In the genomic region with DNA sequence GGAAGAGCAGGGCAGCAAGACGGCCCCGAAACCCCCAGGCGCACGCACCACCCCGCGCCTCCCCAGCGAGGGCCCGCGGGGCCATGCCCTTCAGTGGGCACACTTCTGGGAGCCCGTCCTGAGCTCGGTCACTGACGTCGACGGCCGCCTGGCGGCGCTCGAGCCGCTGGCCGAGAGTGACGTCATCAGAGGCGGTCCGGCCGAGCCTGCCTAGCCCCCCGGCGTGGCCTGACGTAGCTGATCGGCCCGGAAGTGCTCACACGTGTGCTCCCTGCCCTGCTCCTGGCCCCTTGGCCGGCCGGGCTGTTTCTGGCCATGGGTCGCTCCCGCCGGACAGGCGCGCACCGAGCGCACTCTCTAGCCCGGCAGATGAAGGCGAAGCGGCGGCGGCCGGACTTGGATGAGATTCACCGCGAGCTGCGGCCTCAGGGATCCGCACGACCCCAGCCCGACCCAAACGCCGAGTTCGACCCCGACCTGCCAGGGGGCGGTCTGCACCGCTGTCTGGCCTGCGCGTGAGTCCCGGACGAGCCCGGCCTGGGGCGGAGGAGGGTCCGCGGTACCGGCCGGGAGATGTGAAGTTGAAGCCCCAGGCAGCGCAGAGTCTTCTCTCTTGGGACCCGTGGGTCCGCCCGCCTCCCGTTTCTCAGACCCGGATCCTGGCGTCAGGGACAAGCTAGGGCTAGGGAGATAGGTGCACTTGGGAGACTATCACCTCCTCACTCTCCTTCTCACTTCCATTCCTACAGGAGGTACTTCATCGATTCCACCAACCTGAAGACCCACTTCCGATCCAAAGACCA, we compare ENCODE assay signal across 8 cellular contexts. TPM values are rescaled to one million over a fixed set of nuclear protein-coding genes. Genes with fewer than 3 reads are reported as not detected.
DNase-seq lines count a peak whose midpoint lies in the region; ATAC-seq and TF ChIP-seq lines count a peak whose summit lies in the region.

ZNF593 (plus strand) TSS at position 240 of the 803 bp plus-strand sequence; CDS start at position 316, 76 bp downstream.

- POLR2A ChIA-PET in PC-3 (lab: Charles Lee; ENCODE audit: unreplicated experiment): interaction anchor here (0.6 kb wide), 2 partner anchors 58 to 938 kb away, joined by 3 to 4 read pairs; partner anchors contain the start of genes PDIK1L and SYF2

- no TSS peak for BruUV-seq in PC-3 (replicated peaks; lab: Mats Ljungman, UMichigan)

- peak within 1 kb of the TSS; percentile 72 for H3K27ac ChIP-seq in PC-3 (ENCODE audit: low read length)
- H3K27ac ChIP-seq in muscle layer of colon (ENCODE audit: low read depth, low read length): peak within 1 kb of the TSS; percentile 61

- H3F3A ChIP-seq in PC-3 (ENCODE audit: low read length, unreplicated experiment): no peaks in the 10 kb centered on the region

- peak within 1 kb of the TSS; percentile 95 for H3K27ac Mint-ChIP-seq in activated T-cell treated with anti-CD3 and anti-CD28 coated beads, Interleukin-2, amount 50 U/mL, for 24 hours

- H3K9me3 Mint-ChIP-seq in activated T-cell treated with anti-CD3 and anti-CD28 coated beads, Interleukin-2, amount 50 U/mL, for 24 hours: no peaks in the 10 kb centered on the region

- peak within 1 kb of the TSS; percentile 97 for H2AFZ ChIP-seq in PC-3 (ENCODE audit: low read length)

- H4K20me1 ChIP-seq in PC-3 (ENCODE audit: low read length): no peaks in the 10 kb centered on the region

- peaks cover 11% of the 10 kb centered on the region for H3K4me1 ChIP-seq in PC-3 (ENCODE audit: insufficient read depth, low read length)
- H3K4me1 ChIP-seq in muscle layer of colon (ENCODE audit: insufficient read depth, low read length): peaks cover 8% of the 10 kb centered on the region

- intact Hi-C loops in PC-3 (cut with micrococcal nuclease): loop anchor here (1.0 to 2.0 kb wide), 3 partner anchors 65 to 151 kb away; partner anchors contain the start of gene CEP85

- ATAC-seq in GM21447 (IDR thresholded peaks at IDR 0.05; ENCODE audit: unreplicated experiment): peak; percentile 87
- peak; percentile 95 for ATAC-seq in PC-3

- CTCF ChIA-PET in PC-3 (lab: Charles Lee): interaction anchor here (0.5 to 1.6 kb wide), 8 partner anchors 25 to 247 kb away, joined by 3 to 23 read pairs (median 4); partner anchors contain the start of genes CEP85 and PDIK1L

- H3K9ac ChIP-seq in PC-3 (ENCODE audit: low read length) (peak within 1 kb of the TSS; percentile 99), muscle layer of colon (ENCODE audit: low read length) (peak within 1 kb of the TSS; percentile 62)

- no peaks in the 10 kb centered on the region for H3K36me3 ChIP-seq in PC-3 (ENCODE audit: low read depth, low read length)
- H3K36me3 ChIP-seq in muscle layer of colon (ENCODE audit: insufficient read depth, low read length): no peaks in the 10 kb centered on the region

- H3K79me2 ChIP-seq in PC-3 (ENCODE audit: low read length): peaks cover 19% of the 10 kb centered on the region

- H3K4me2 ChIP-seq in PC-3 (ENCODE audit: low read length): peak within 1 kb of the TSS; percentile 97

- H3K27me3 ChIP-seq in PC-3 (ENCODE audit: low read length) (no peaks in the 10 kb centered on the region), muscle layer of colon (ENCODE audit: control insufficient read depth in 1 of 2, insufficient read depth in 2 of 2, low read length in 2 of 2) (no peaks in the 10 kb centered on the region)

- peak; percentile 70 for TF ChIP-seq POLR2A in erythroblast (IDR thresholded peaks at IDR 0.05; ENCODE audit: low read length)

- H3K4me3 Mint-ChIP-seq in activated T-cell treated with anti-CD3 and anti-CD28 coated beads, Interleukin-2, amount 50 U/mL, for 24 hours: peak within 1 kb of the TSS; percentile 88

- TF ChIP-seq CTCF in PC-3 (conservative IDR thresholded peaks at IDR 0.05; ENCODE audit: low read depth, low read length): peak; percentile 81

- DNase-seq in DMS153 (lab: John Stamatoyannopoulos, UW): peak; percentile 87
- peak; percentile 97 for DNase-seq in HuH-7 (ENCODE audit: low spot score)
- peak; percentile 92 for DNase-seq in PC-3
- DNase-seq in activated T-cell treated with anti-CD3 and anti-CD28 coated beads, Interleukin-2, amount 50 U/mL, for 24 hours: peak; percentile 94
- peak; percentile 95 to 97 for DNase-seq in erythroblast (lab: John Stamatoyannopoulos, UW)
- peak; percentile 68 to 77 for DNase-seq in stimulated activated CD8-positive, alpha-beta memory T cell treated with anti-CD3 and anti-CD28 coated beads, Interleukin-7, amount 100 ng/mL, for 1 hour (ENCODE audit: low read depth in 2 of 2)

- H3K9me3 ChIP-seq in PC-3 (ENCODE audit: low read length) (no peaks in the 10 kb centered on the region), muscle layer of colon (ENCODE audit: low read length) (no peaks in the 10 kb centered on the region)

- peaks cover 19% of the 10 kb centered on the region for H3K4me1 Mint-ChIP-seq in activated T-cell treated with anti-CD3 and anti-CD28 coated beads, Interleukin-2, amount 50 U/mL, for 24 hours (ENCODE audit: low read depth)

- H3K9me2 ChIP-seq in PC-3 (replicated peaks; ENCODE audit: low read length): no peaks in the 10 kb centered on the region

- peaks cover 2% of the 10 kb centered on the region for H3K27me3 Mint-ChIP-seq in activated T-cell treated with anti-CD3 and anti-CD28 coated beads, Interleukin-2, amount 50 U/mL, for 24 hours

- H3K4me3 ChIP-seq in PC-3 (ENCODE audit: low read length) (peak within 1 kb of the TSS; percentile 98), muscle layer of colon (ENCODE audit: low read depth in 1 of 2, low read length in 2 of 2) (peak within 1 kb of the TSS; percentile 57 to 87)

- H3K36me3 Mint-ChIP-seq in activated T-cell treated with anti-CD3 and anti-CD28 coated beads, Interleukin-2, amount 50 U/mL, for 24 hours (ENCODE audit: low read depth): peaks cover 31% of the 10 kb centered on the region

RNA-seq across cellular contexts. Expression of gene ZNF593, which starts in this region (rescaled TPM):
- 155 and 165 TPM in 2 replicates for total RNA-seq in PC-3 (2014; rRNA removed)

Comparison
In these comparisons a context has a peak if more than half of its experiments do, and no peak if none do; other contexts are left out.
1. Peak in every context shown above with its lines: DNase-seq, ATAC-seq, H3K4me3 ChIP-seq and H3K27ac ChIP-seq.